25 cellular contexts compared by ENCODE assay signal in genomic region chr7:116170180-116170579, GRCh38.
"Had no signal": no experiment of that assay in that cellular context is flagged by ENCODE, and none has a peak within 500 bp of the region (broad histone marks: within the 10 kb centered on the region; RNA-seq: fewer than 3 reads in every experiment).

No MANE protein-coding gene starts in this region.

- H3K36me3 ChIP-seq: adrenal gland, neutrophil, pancreas, prostate gland, suprapubic skin, transverse colon had no signal

- DNase-seq: activated CD4-positive, alpha-beta T cell treated with anti-CD3 and anti-CD28 coated beads for 36 hours; activated CD4-positive, CD25-positive, alpha-beta regulatory T cell; activated CD8-positive, alpha-beta memory T cell treated with anti-CD3 and anti-CD28 coated beads, Interleukin-2, amount 10 ng/mL, durations not matched to agents 7 days and 5 days; activated CD8-positive, alpha-beta T cell treated with anti-CD3 and anti-CD28 coated beads, Interleukin-2, amount 10 ng/mL, durations not matched to agents 7 days and 5 days; activated T-cell treated with anti-CD3 and anti-CD28 coated beads, Interleukin-2, amount 50 U/mL, for 48 hours; adrenal gland; aorta; body of pancreas; dorsolateral prefrontal cortex; effector memory CD4-positive, alpha-beta T cell; erythroblast; left ventricle myocardium superior; mammary epithelial cell; naive B cell; nephron progenitor cell; pancreas; stimulated activated CD4-positive, alpha-beta T cell treated with anti-CD3 and anti-CD28 coated beads, Interleukin-1b, Interleukin-23, amount 100 ng/mL, for 48 hours; stimulated activated naive CD4-positive, alpha-beta T cell; T-helper 1 cell; transverse colon had no signal

- H3K4me1 ChIP-seq: adrenal gland, prostate gland, suprapubic skin had no signal

- H3K27ac ChIP-seq: adrenal gland, body of pancreas, coronary artery, dorsolateral prefrontal cortex, neutrophil, pancreas, prostate gland, suprapubic skin, transverse colon had no signal

- ATAC-seq: activated CD4-positive, alpha-beta T cell treated with anti-CD3 and anti-CD28 coated beads for 36 hours; activated CD8-positive, alpha-beta memory T cell treated with anti-CD3 and anti-CD28 coated beads, Interleukin-2, amount 10 ng/mL, durations not matched to agents 7 days and 5 days; activated CD8-positive, alpha-beta T cell treated with anti-CD3 and anti-CD28 coated beads, Interleukin-2, amount 10 ng/mL, durations not matched to agents 7 days and 5 days; body of pancreas; left ventricle myocardium superior; pancreas had no signal

- H3K9me3 ChIP-seq: adrenal gland, body of pancreas, neutrophil, pancreas, prostate gland, suprapubic skin, transverse colon had no signal

- H3K27me3 ChIP-seq: adrenal gland, body of pancreas, pancreas, transverse colon had no signal

- H3K4me3 ChIP-seq: adrenal gland, body of pancreas, coronary artery, dorsolateral prefrontal cortex, pancreas, prostate gland, smooth muscle cell, suprapubic skin, transverse colon had no signal
